ENCODE assay signal across 13 cellular contexts in the genomic region with DNA sequence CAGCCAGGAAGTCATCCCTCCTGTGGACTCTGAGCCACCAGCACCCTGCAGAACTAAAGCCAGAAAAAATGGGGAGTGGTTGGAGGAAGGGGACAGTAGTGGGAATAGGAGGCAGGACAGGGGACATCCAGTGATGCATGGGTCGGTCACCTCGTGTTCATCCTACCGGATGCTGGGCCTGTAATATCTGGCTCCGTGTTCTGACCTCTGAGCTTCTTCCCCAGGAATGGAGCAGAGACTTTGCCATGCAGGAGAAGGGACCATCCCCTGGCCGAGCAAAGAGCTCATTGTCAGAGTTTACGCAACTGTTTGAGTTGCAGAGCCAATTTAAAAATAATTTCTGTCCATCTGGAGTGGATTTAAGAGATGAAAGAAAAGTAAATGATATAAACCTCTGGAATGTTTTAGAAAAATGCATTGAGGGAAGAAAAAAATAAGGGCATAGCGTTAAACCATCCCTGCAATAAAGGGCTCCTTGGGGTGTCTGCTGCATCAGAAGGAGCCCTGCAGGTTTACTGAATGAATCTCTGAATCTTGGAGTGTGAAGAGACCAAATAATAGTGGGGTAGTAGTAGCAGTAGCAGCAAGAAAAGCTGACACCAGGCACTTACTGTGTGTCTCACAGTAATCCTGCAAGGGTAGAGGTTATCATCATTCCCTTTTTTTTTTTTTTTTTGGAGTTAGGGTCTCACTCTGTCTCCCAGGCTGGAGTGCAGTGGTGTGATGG.
A peak's percentile ranks its signal among the peaks of the same experiment; 100 is the strongest.
DNase-seq lines count a peak whose midpoint lies in the region; TF ChIP-seq lines count a peak whose summit lies in the region.
"Had no signal": no experiment of that assay in that cellular context is flagged by ENCODE, and none has a peak within 500 bp of the region (broad histone marks: within the 10 kb centered on the region; RNA-seq: fewer than 3 reads in every experiment).

No MANE protein-coding gene starts in this region.

- H3K36me3 ChIP-seq in tibial nerve = peaks cover 0 to 79% (median 0%) of the 10 kb centered on the region in 3 donors

- POLR2A ChIA-PET in activated CD4-positive, alpha-beta memory T cell treated with anti-CD3 and anti-CD28 coated beads, Interleukin-2, amount 10 ng/mL, durations not matched to agents 7 days and 5 days (lab: Charles Lee) = interaction anchor here (1.3 kb wide), 1 partner anchor 71 kb away, joined by 4 read pairs; the partner anchor contains the start of genes AAGAB and IQCH

- CTCF ChIA-PET in activated CD4-positive, alpha-beta memory T cell treated with anti-CD3 and anti-CD28 coated beads, Interleukin-2, amount 10 ng/mL, durations not matched to agents 7 days and 5 days (lab: Charles Lee) = no interaction called here

- no peak overlapping the region for H3K4me3 ChIP-seq in tibial nerve
- H3K4me3 ChIP-seq: A549 had no signal

- H3K9me3 ChIP-seq in tibial nerve = no peaks in the 10 kb centered on the region
- H3K9me3 ChIP-seq: A549 had no signal

- TF ChIP-seq POLR2A in tibial nerve (IDR thresholded peaks at IDR 0.05) = no peak

- in situ Hi-C loops in ACHN (cut with HindIII; ENCODE audit: low pct_ligation_motif_present, low pct_unique_long_range_greater_than_20kb, low sequenced_read_pairs) = no loop called here

- no peaks in the 10 kb centered on the region for H3K4me1 Mint-ChIP-seq in activated naive CD4-positive, alpha-beta T cell treated with anti-CD3 and anti-CD28 coated beads, Interleukin-2, amount 50 U/mL, for 24 hours
- H3K4me1 Mint-ChIP-seq in activated CD4-positive, alpha-beta memory T cell treated with anti-CD3 and anti-CD28 coated beads, Interleukin-2, amount 10 ng/mL, durations not matched to agents 7 days and 5 days = peaks cover 18% of the 10 kb centered on the region

- H3K27me3 ChIP-seq in tibial nerve = no peaks in the 10 kb centered on the region

- peaks cover 6% of the 10 kb centered on the region for H3K36me3 Mint-ChIP-seq in activated naive CD4-positive, alpha-beta T cell treated with anti-CD3 and anti-CD28 coated beads, Interleukin-2, amount 50 U/mL, for 24 hours
- peaks cover 77% of the 10 kb centered on the region for H3K36me3 Mint-ChIP-seq in activated CD4-positive, alpha-beta memory T cell treated with anti-CD3 and anti-CD28 coated beads, Interleukin-2, amount 10 ng/mL, durations not matched to agents 7 days and 5 days (ENCODE audit: low read depth)

- peak overlapping the region; percentile 41 for H3K27ac Mint-ChIP-seq in activated naive CD4-positive, alpha-beta T cell treated with anti-CD3 and anti-CD28 coated beads, Interleukin-2, amount 50 U/mL, for 24 hours
- H3K27ac Mint-ChIP-seq in activated CD4-positive, alpha-beta memory T cell treated with anti-CD3 and anti-CD28 coated beads, Interleukin-2, amount 10 ng/mL, durations not matched to agents 7 days and 5 days = peak overlapping the region; percentile 29

- H3K27me3 Mint-ChIP-seq in activated naive CD4-positive, alpha-beta T cell treated with anti-CD3 and anti-CD28 coated beads, Interleukin-2, amount 50 U/mL, for 24 hours = no peaks in the 10 kb centered on the region
- no peaks in the 10 kb centered on the region for H3K27me3 Mint-ChIP-seq in activated CD4-positive, alpha-beta memory T cell treated with anti-CD3 and anti-CD28 coated beads, Interleukin-2, amount 10 ng/mL, durations not matched to agents 7 days and 5 days
- H3K27me3 Mint-ChIP-seq: naive B cell had no signal

- TF ChIP-seq EP300 in tibial nerve (IDR thresholded peaks at IDR 0.05) = peak in 1 of 2 donors; percentile 79

- no peak for DNase-seq in activated naive CD4-positive, alpha-beta T cell treated with anti-CD3 and anti-CD28 coated beads, Interleukin-2, amount 50 U/mL, for 16 hours
- peak; percentile 8 for DNase-seq in activated CD4-positive, alpha-beta memory T cell treated with anti-CD3 and anti-CD28 coated beads, Interleukin-2, amount 10 ng/mL, durations not matched to agents 7 days and 5 days
- DNase-seq in fibroblast of peridontal ligament (ENCODE audit: extremely low read depth) = peak; percentile 94
- peak; percentile 44 to 64 for DNase-seq in tibial nerve (ENCODE audit: low spot score in 2 of 2)
- DNase-seq in NK-92 (lab: John Stamatoyannopoulos, UW; ENCODE audit: unreplicated experiment) = no peak
- no peak for DNase-seq in hippocampal formation (lab: John Stamatoyannopoulos, UW)
- DNase-seq in ACHN = no peak
- DNase-seq: activated T-cell treated with anti-CD3 and anti-CD28 coated beads for 4 hours, naive B cell, trophoblast cell had no signal

- H3K27ac ChIP-seq in tibial nerve = peak overlapping the region in 2 of 4 donors; percentile 64 to 86
- H3K27ac ChIP-seq: epithelial cell of prostate had no signal

- no peaks in the 10 kb centered on the region for H3K9me3 Mint-ChIP-seq in activated naive CD4-positive, alpha-beta T cell treated with anti-CD3 and anti-CD28 coated beads, Interleukin-2, amount 50 U/mL, for 24 hours
- H3K9me3 Mint-ChIP-seq in activated CD4-positive, alpha-beta memory T cell treated with anti-CD3 and anti-CD28 coated beads, Interleukin-2, amount 10 ng/mL, durations not matched to agents 7 days and 5 days = no peaks in the 10 kb centered on the region
- H3K9me3 Mint-ChIP-seq: naive B cell had no signal

- no peak for TF ChIP-seq CTCF in tibial nerve (IDR thresholded peaks at IDR 0.05)

- WGBS in tibial nerve, 2 donors = 59 to 65% methylated on average over 7 of the region's 7 CpGs

- peaks cover 0 to 55% (median 9%) of the 10 kb centered on the region in 4 donors for H3K4me1 ChIP-seq in tibial nerve

- no peak overlapping the region for H3K4me3 Mint-ChIP-seq in activated naive CD4-positive, alpha-beta T cell treated with anti-CD3 and anti-CD28 coated beads, Interleukin-2, amount 50 U/mL, for 24 hours
- H3K4me3 Mint-ChIP-seq in activated CD4-positive, alpha-beta memory T cell treated with anti-CD3 and anti-CD28 coated beads, Interleukin-2, amount 10 ng/mL, durations not matched to agents 7 days and 5 days = no peak overlapping the region

Comparison
In these comparisons a context has a peak if more than half of its experiments do, and no peak if none do; other contexts are left out.
1. DNase-seq: peak in activated CD4-positive, alpha-beta memory T cell treated with anti-CD3 and anti-CD28 coated beads, Interleukin-2, amount 10 ng/mL, durations not matched to agents 7 days and 5 days (single experiment), fibroblast of peridontal ligament (single experiment) and tibial nerve (2 of 2); none in activated naive CD4-positive, alpha-beta T cell treated with anti-CD3 and anti-CD28 coated beads, Interleukin-2, amount 50 U/mL, for 16 hours (single experiment), NK-92 (single experiment), hippocampal formation (0 of 2) and ACHN (single experiment).